ENCODE assay signal across 19 cellular contexts in the genomic region with DNA sequence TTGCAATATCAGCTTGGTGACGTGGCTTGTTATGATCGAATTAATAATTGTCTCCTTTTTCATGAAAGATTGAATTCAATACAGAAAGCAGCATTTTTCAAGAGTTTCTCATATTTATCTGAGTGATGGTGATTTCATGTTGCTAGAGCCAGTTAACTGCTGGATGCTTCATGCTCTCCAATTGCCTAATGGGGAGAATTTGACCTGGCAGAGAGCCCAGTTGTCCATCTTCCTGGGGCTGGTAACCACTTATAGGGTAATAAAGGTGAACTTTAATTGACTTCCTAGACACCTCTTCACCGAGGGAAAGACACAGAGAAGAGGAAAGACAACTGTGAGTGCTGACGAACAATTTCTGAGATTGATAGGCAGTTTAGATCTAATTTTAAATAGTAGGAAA.
DNase-seq lines count a peak whose midpoint lies in the region; ATAC-seq and TF ChIP-seq lines count a peak whose summit lies in the region.
"Had no signal": no experiment of that assay in that cellular context is flagged by ENCODE, and none has a peak within 500 bp of the region (broad histone marks: within the 10 kb centered on the region; RNA-seq: fewer than 3 reads in every experiment).

No MANE protein-coding gene starts in this region.

- CTCF ChIA-PET in SK-N-SH (lab: Yijun Ruan, JAX), result interaction anchor here (0.7 to 3.9 kb wide), 6 partner anchors 20 to 192 kb away, joined by 3 to 15 read pairs (median 3); no protein-coding TSS in a partner anchor

- POLR2A ChIA-PET in SK-N-SH (lab: Yijun Ruan, JAX), result no interaction called here

- H3K4me1 ChIP-seq in left ventricle myocardium inferior (peaks cover 40% of the 10 kb centered on the region), heart right ventricle (peaks cover 0 to 30% (median 22%) of the 10 kb centered on the region in 9 donors), SK-N-SH (ENCODE audit: control insufficient read depth in 1 of 2, insufficient read depth in 2 of 2, low read depth in 1 of 2, low read length in 1 of 2) (peaks cover 0 to 49% of the 10 kb centered on the region in 2 experiments; a peak in 2 of 4 replicates)

- H3K79me2 ChIP-seq in SK-N-SH (ENCODE audit: insufficient read depth), result no peaks in the 10 kb centered on the region

- TF ChIP-seq CTCF in left ventricle myocardium inferior (IDR thresholded peaks at IDR 0.05; ENCODE audit: borderline replicate concordance) (no peak), heart right ventricle (IDR thresholded peaks at IDR 0.05) (no peak), SK-N-SH (IDR thresholded peaks at IDR 0.05) (no peak)

- H3K27ac ChIP-seq in left ventricle myocardium inferior (replicated peaks), result peak overlapping the region; percentile 65
- H3K27ac ChIP-seq in heart right ventricle, result no peak overlapping the region
- H3K27ac ChIP-seq in SK-N-SH (ENCODE audit: low read depth in 2 of 2, low read length in 1 of 2), result peak overlapping the region in 1 of 2 experiments; percentile 94; a peak in 2 of 4 replicates
- H3K27ac ChIP-seq: thoracic aorta had no signal

- H3K4me3 ChIP-seq in left ventricle myocardium inferior (no peak overlapping the region), heart right ventricle (no peak overlapping the region), SK-N-SH (ENCODE audit: low read depth in 2 of 2, low read length in 1 of 2) (no peak overlapping the region)
- H3K4me3 ChIP-seq: MG63, thoracic aorta had no signal

- H3K36me3 ChIP-seq in left ventricle myocardium inferior (no peaks in the 10 kb centered on the region), heart right ventricle (no peaks in the 10 kb centered on the region), SK-N-SH (replicated peaks in 1 of 2; ENCODE audit: control insufficient read depth in 1 of 2, insufficient read depth in 2 of 2, low read length in 1 of 2) (no peaks in the 10 kb centered on the region)
- H3K36me3 ChIP-seq: MG63, thoracic aorta had no signal

- H2AFZ ChIP-seq in SK-N-SH (ENCODE audit: low read depth), result no peak overlapping the region

- no peak for ATAC-seq in heart right ventricle
- ATAC-seq: HCT116; stimulated activated effector memory CD8-positive, alpha-beta T cell treated with anti-CD3 and anti-CD28 coated beads, Interleukin-12 subunit alpha, Interleukin-12 subunit beta, amount 100 ng/mL, for 72 hours had no signal

- TF ChIP-seq RAD21 in SK-N-SH (IDR thresholded peaks at IDR 0.05; ENCODE audit: low read length), result no peak

- no peaks in the 10 kb centered on the region for H4K20me1 ChIP-seq in SK-N-SH (ENCODE audit: insufficient read depth)

- H3K27me3 ChIP-seq in left ventricle myocardium inferior (ENCODE audit: low read depth), result no peaks in the 10 kb centered on the region
- no peaks in the 10 kb centered on the region for H3K27me3 ChIP-seq in heart right ventricle
- H3K27me3 ChIP-seq in SK-N-SH (ENCODE audit: insufficient read depth), result peaks cover 7% of the 10 kb centered on the region
- H3K27me3 ChIP-seq: MG63 had no signal

- H3K9me2 ChIP-seq in SK-N-SH, result no peaks in the 10 kb centered on the region

- H3K4me2 ChIP-seq in SK-N-SH, result no peak overlapping the region

- no peaks in the 10 kb centered on the region for H3F3A ChIP-seq in SK-N-SH (replicated peaks; ENCODE audit: insufficient read depth)

- 67 to 68% methylated on average over 4 of the region's 4 CpGs for WGBS in heart right ventricle, 2 donors
- 23% methylated on average over 4 of the region's 4 CpGs for WGBS in SK-N-SH (ENCODE audit: low lambda C conversion rate)

- intact Hi-C loops in left ventricle myocardium inferior (cut with micrococcal nuclease), result no loop called here
- intact Hi-C loops in heart right ventricle (cut with DNase I), result no loop called here

- no peak for TF ChIP-seq EP300 in SK-N-SH (IDR thresholded peaks at IDR 0.05; ENCODE audit: borderline replicate concordance in 1 of 2, low read depth in 1 of 2, low read length in 1 of 2)

- no peak for DNase-seq in left ventricle myocardium inferior
- DNase-seq in heart right ventricle, result no peak
- DNase-seq in NCI-H146 treated with DMSO at 0.1 percent for 48 hours (lab: John Stamatoyannopoulos, UW; ENCODE audit: unreplicated experiment), result peak; percentile 16
- peak; percentile 32 for DNase-seq in SK-N-SH
- DNase-seq in Kasumi-1 (lab: John Stamatoyannopoulos, UW), result no peak
- DNase-seq in activated T-cell treated with anti-CD3 and anti-CD28 coated beads, Interleukin-2, amount 50 U/mL, for 48 hours, result no peak
- no peak for DNase-seq in germinal center (ENCODE audit: low spot score)
- DNase-seq in T1000 (lab: John Stamatoyannopoulos, UW), result no peak
- DNase-seq: activated CD4-positive, alpha-beta memory T cell treated with anti-CD3 and anti-CD28 coated beads for 36 hours; activated naive CD4-positive, alpha-beta T cell treated with anti-CD3 and anti-CD28 coated beads for 36 hours; activated T-cell treated with anti-CD3 and anti-CD28 coated beads, Interleukin-2, amount 50 U/mL, for 1 hour; anterior cingulate cortex; CD4-positive, alpha-beta T cell; MG63; NCI-H524; SHP77 had no signal

- H3K9me3 ChIP-seq in left ventricle myocardium inferior (replicated peaks) (no peaks in the 10 kb centered on the region), heart right ventricle (no peaks in the 10 kb centered on the region), SK-N-SH (no peaks in the 10 kb centered on the region)
- H3K9me3 ChIP-seq: MG63, thoracic aorta had no signal

- H3K9ac ChIP-seq in SK-N-SH, result no peak overlapping the region

TF ChIP-seq in SK-N-SH, 30 proteins besides CTCF, POLR2A, EP300 and RAD21:
- TF ChIP-seq YY1 (IDR thresholded peaks at IDR 0.05; ENCODE audit: low read depth) (no peak), TCF12 (IDR thresholded peaks at IDR 0.05) (no peak), ELF1 (IDR thresholded peaks at IDR 0.05) (no peak)

Comparison
In these comparisons a context has a peak if more than half of its experiments do, and no peak if none do; other contexts are left out.
1. DNase-seq: peak in NCI-H146 treated with DMSO at 0.1 percent for 48 hours (single experiment) and SK-N-SH (single experiment); none in left ventricle myocardium inferior (single experiment), heart right ventricle (0 of 2), Kasumi-1 (0 of 2), activated T-cell treated with anti-CD3 and anti-CD28 coated beads, Interleukin-2, amount 50 U/mL, for 48 hours (0 of 2), germinal center (single experiment) and T1000 (single experiment).